12 cellular contexts compared by ENCODE assay signal in the genomic region with DNA sequence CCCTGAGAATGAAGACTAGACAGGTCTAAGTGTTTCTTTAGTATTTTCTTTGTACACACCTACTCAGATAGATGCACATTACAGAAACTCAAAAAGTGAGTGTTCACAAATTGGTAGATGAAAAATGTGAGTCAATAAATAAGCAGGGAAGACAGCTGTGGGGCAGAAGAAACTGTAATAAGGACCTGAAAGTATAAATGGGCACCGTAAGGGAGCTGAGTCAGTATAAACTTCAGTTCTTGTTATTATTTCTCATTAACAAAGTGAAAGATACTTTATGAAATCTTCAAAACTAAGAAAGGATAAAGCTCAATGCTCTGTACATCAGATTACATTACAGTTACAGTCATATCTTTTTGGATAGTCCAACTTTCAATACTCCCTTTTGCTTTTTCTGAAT. TPM values are rescaled to one million over a fixed set of nuclear protein-coding genes. Genes with fewer than 3 reads are reported as not detected.
DNase-seq lines count a peak whose midpoint lies in the region; ATAC-seq and TF ChIP-seq lines count a peak whose summit lies in the region.
"Had no signal": no experiment of that assay in that cellular context is flagged by ENCODE, and none has a peak within 500 bp of the region (broad histone marks: within the 10 kb centered on the region; RNA-seq: fewer than 3 reads in every experiment).

No MANE protein-coding gene starts in this region.

- H3K27me3 Mint-ChIP-seq in activated CD4-positive, alpha-beta T cell treated with anti-CD3 and anti-CD28 coated beads, Interleukin-2, amount 10 ng/mL, durations not matched to agents 7 days and 5 days, result no peaks in the 10 kb centered on the region
- peaks cover 15% of the 10 kb centered on the region for H3K27me3 Mint-ChIP-seq in brain

- peaks cover 32% of the 10 kb centered on the region for H3K36me3 Mint-ChIP-seq in activated CD4-positive, alpha-beta T cell treated with anti-CD3 and anti-CD28 coated beads, Interleukin-2, amount 10 ng/mL, durations not matched to agents 7 days and 5 days (ENCODE audit: low read depth)
- peaks cover 28% of the 10 kb centered on the region for H3K36me3 Mint-ChIP-seq in brain

- H3K27me3 ChIP-seq in skeletal muscle satellite cell (ENCODE audit: control insufficient read depth, insufficient read depth, low read length), result no peaks in the 10 kb centered on the region
- H3K27me3 ChIP-seq: ascending aorta had no signal

- no peak overlapping the region for H3K27ac Mint-ChIP-seq in activated CD4-positive, alpha-beta T cell treated with anti-CD3 and anti-CD28 coated beads, Interleukin-2, amount 10 ng/mL, durations not matched to agents 7 days and 5 days
- H3K27ac Mint-ChIP-seq in brain, result peak overlapping the region in 1 of 5 experiments; percentile 63

- no peak for TF ChIP-seq CTCF in brain (conservative IDR thresholded peaks at IDR 0.05)

- peak overlapping the region; percentile 47 for H3K4me3 Mint-ChIP-seq in activated CD4-positive, alpha-beta T cell treated with anti-CD3 and anti-CD28 coated beads, Interleukin-2, amount 10 ng/mL, durations not matched to agents 7 days and 5 days
- H3K4me3 Mint-ChIP-seq in brain, result peak overlapping the region; percentile 60 to 95 (median 69)

- H3K9me3 ChIP-seq in skeletal muscle satellite cell (replicated peaks; ENCODE audit: low read length), result no peaks in the 10 kb centered on the region
- H3K9me3 ChIP-seq: ascending aorta had no signal

- peaks cover 63% of the 10 kb centered on the region for H3K4me1 Mint-ChIP-seq in activated CD4-positive, alpha-beta T cell treated with anti-CD3 and anti-CD28 coated beads, Interleukin-2, amount 10 ng/mL, durations not matched to agents 7 days and 5 days
- peaks cover 66% of the 10 kb centered on the region for H3K4me1 Mint-ChIP-seq in brain

- H3K9ac ChIP-seq in skeletal muscle satellite cell (ENCODE audit: low read depth, low read length), result no peak overlapping the region

- H3K36me3 ChIP-seq in skeletal muscle satellite cell (ENCODE audit: insufficient read depth, low read length), result peaks cover 16% of the 10 kb centered on the region

- H3K4me2 ChIP-seq in skeletal muscle satellite cell (ENCODE audit: low read length), result peak overlapping the region; percentile 93

- H3K9me3 Mint-ChIP-seq in activated CD4-positive, alpha-beta T cell treated with anti-CD3 and anti-CD28 coated beads, Interleukin-2, amount 10 ng/mL, durations not matched to agents 7 days and 5 days, result no peaks in the 10 kb centered on the region
- peaks cover 0 to 3% (median 3%) of the 10 kb centered on the region in 5 experiments for H3K9me3 Mint-ChIP-seq in brain

- CTCF ChIA-PET in activated CD4-positive, alpha-beta T cell treated with anti-CD3 and anti-CD28 coated beads, Interleukin-2, amount 10 ng/mL, durations not matched to agents 7 days and 5 days (lab: Charles Lee), result no interaction called here

- POLR2A ChIA-PET in activated CD4-positive, alpha-beta T cell treated with anti-CD3 and anti-CD28 coated beads, Interleukin-2, amount 10 ng/mL, durations not matched to agents 7 days and 5 days (lab: Charles Lee), result no interaction called here

- H3K4me1 ChIP-seq in skeletal muscle satellite cell (ENCODE audit: control insufficient read depth, insufficient read depth, low read length), result peaks cover 16% of the 10 kb centered on the region

- no peak for DNase-seq in activated CD4-positive, alpha-beta T cell treated with anti-CD3 and anti-CD28 coated beads, Interleukin-2, amount 10 ng/mL, durations not matched to agents 7 days and 5 days
- DNase-seq in activated CD4-positive, alpha-beta T cell treated with anti-CD3 and anti-CD28 coated beads for 48 hours, result no peak
- DNase-seq in MV-4-11 (lab: John Stamatoyannopoulos, UW), result peak; percentile 23
- no peak for DNase-seq in dedifferentiated amniotic fluid mesenchymal stem cell (ENCODE audit: extremely low spot score)
- DNase-seq: activated CD4-positive, alpha-beta T cell treated with anti-CD3 and anti-CD28 coated beads for 1 hour; NCI-H446 treated with DMSO at 0.1 percent for 48 hours; SHP77 had no signal

- no peak overlapping the region for H3K4me3 ChIP-seq in skeletal muscle satellite cell (ENCODE audit: low read length)

- ATAC-seq in HG03280 (IDR thresholded peaks at IDR 0.05; ENCODE audit: unreplicated experiment) (no peak), HG03039 (IDR thresholded peaks at IDR 0.05; ENCODE audit: unreplicated experiment) (no peak)

RNA-seq across cellular contexts. Expression of gene MTPN, which starts 2.5 kb away (rescaled TPM):
- 100 to 1,000 TPM; 128 to 168 TPM for total RNA-seq in activated CD4-positive, alpha-beta T cell treated with anti-CD3 and anti-CD28 coated beads, Interleukin-2, amount 10 ng/mL, durations not matched to agents 7 days and 5 days
- polyA plus RNA-seq in brain (ENCODE audit: insufficient read depth, low read depth, low replicate concordance), result 179 TPM
- 115 and 116 TPM in 2 replicates for total RNA-seq in skeletal muscle satellite cell (2012; rRNA removed)
